Comparison of ENCODE assay signal across 8 cellular contexts in the genomic region with DNA sequence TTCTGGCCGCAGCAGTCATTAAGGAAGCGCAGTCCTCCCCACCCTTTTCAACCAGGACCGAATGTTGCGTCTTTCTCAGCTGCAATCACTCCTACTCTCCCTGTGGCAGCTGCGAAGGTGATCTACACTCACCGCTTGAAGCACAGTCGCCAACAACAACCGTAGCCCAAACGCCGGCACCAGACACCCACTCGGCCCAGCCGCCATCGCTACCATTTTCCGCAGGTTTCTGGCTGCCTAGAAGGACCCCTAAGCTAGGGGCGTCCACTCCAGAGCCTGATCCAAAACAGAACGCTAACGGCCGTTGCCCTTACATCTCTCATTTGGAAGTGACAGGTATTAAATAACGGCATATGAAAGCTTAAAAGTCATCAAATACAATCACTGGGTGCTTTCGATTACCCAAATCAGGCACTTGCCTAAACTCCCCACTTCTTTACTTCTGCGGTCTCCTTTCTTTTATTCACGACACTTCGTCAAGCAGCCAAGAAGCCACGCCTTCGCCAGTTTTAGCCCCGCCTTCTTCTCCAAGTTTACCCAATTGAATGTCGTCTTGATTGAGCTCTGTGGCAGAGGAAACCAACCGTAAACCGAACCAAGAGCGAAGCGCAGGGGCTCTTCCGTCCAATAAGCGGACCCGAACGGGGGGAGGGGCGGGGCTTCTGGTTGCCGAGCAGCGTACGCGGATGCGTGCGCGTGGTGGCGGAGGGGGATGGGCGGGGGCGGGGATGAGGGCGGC. TPM values are rescaled to one million over a fixed set of nuclear protein-coding genes. Genes with fewer than 3 reads are reported as not detected.
DNase-seq lines count a peak whose midpoint lies in the region; ATAC-seq and TF ChIP-seq lines count a peak whose summit lies in the region.

A gene (minus strand): TSS at position 231 of the 739 bp plus-strand sequence. CDS start 15 bp downstream, at position 216.

- peaks cover 20% of the 10 kb centered on the region for H3K36me3 Mint-ChIP-seq in activated T-cell treated with anti-CD3 and anti-CD28 coated beads, Interleukin-2, amount 50 U/mL, for 4 hours (ENCODE audit: insufficient read depth)

- H3K27me3 ChIP-seq in KMS-11 (ENCODE audit: insufficient read depth, low read depth) (no peaks in the 10 kb centered on the region), Panc1 (ENCODE audit: control insufficient read depth, insufficient read depth, low read length) (no peaks in the 10 kb centered on the region), mucosa of stomach (ENCODE audit: control insufficient read depth, insufficient read depth, low read length) (no peaks in the 10 kb centered on the region)

- ATAC-seq in GM21786 (IDR thresholded peaks at IDR 0.05; ENCODE audit: unreplicated experiment) (peak; percentile 83), Panc1 (peak; percentile 95), esophagus mucosa (peak; percentile 100)
- peak; percentile 91 for ATAC-seq in activated T-cell treated with anti-CD3 and anti-CD28 coated beads, Interleukin-2, amount 50 U/mL, for 4 hours

- CTCF ChIA-PET in Panc1 (lab: Charles Lee) = interaction anchor here (0.7 to 1.0 kb wide), 3 partner anchors 80 to 410 kb away, joined by 3 to 9 read pairs (median 4); a partner anchor contains a TSS

- peak; percentile 99 for DNase-seq in DMS79 treated with DMSO at 0.1 percent for 48 hours (lab: John Stamatoyannopoulos, UW)
- DNase-seq in Panc1 (ENCODE audit: low read depth, low spot score) = peak; percentile 100
- peak; percentile 99 for DNase-seq in activated T-cell treated with anti-CD3 and anti-CD28 coated beads, Interleukin-2, amount 50 U/mL, for 4 hours
- peak; percentile 97 to 99 for DNase-seq in stimulated activated CD8-positive, alpha-beta memory T cell treated with anti-CD3 and anti-CD28 coated beads, Interleukin-7, amount 100 ng/mL, for 1 hour (ENCODE audit: low read depth in 2 of 2)

- H3K27ac ChIP-seq in KMS-11 = peak within 1 kb of the TSS; percentile 79
- peak within 1 kb of the TSS; percentile 100 for H3K27ac ChIP-seq in Panc1 (ENCODE audit: low read length)

- no TSS peak for BruUV-seq in Panc1 (replicated peaks; lab: Mats Ljungman, UMichigan)

- POLR2A ChIA-PET in Panc1 (lab: Charles Lee) = interaction anchor here (0.5 to 0.7 kb wide), 5 partner anchors 16 to 196 kb away, joined by 3 to 7 read pairs (median 4); no protein-coding TSS in a partner anchor

- H4K20me1 ChIP-seq in KMS-11 (ENCODE audit: insufficient read depth) = peaks cover 9% of the 10 kb centered on the region; the same call in 1 of the 2 replicates

- no peaks in the 10 kb centered on the region for H3K27me3 Mint-ChIP-seq in activated T-cell treated with anti-CD3 and anti-CD28 coated beads, Interleukin-2, amount 50 U/mL, for 4 hours (ENCODE audit: low read depth)

- H3K4me3 Mint-ChIP-seq in activated T-cell treated with anti-CD3 and anti-CD28 coated beads, Interleukin-2, amount 50 U/mL, for 4 hours = no peak within 1 kb of the TSS

- H3K4me2 ChIP-seq in KMS-11 = peak within 1 kb of the TSS; percentile 97

- TF ChIP-seq CTCF in KMS-11 (conservative IDR thresholded peaks at IDR 0.05; ENCODE audit: low read depth, low read length) (no peak), Panc1 (IDR thresholded peaks at IDR 0.05) (no peak)

- no peaks in the 10 kb centered on the region for H3K9me3 Mint-ChIP-seq in activated T-cell treated with anti-CD3 and anti-CD28 coated beads, Interleukin-2, amount 50 U/mL, for 4 hours

- intact Hi-C loops in Panc1 (cut with micrococcal nuclease; ENCODE audit: unreplicated experiment) = loop anchor here (10.0 kb wide), 1 partner anchor 111 kb away; no protein-coding TSS in a partner anchor

- in situ Hi-C loops in Panc1 (cut with HindIII; ENCODE audit: low pct_unique_long_range_greater_than_20kb, low sequenced_read_pairs) = no loop called here

- peak within 1 kb of the TSS; percentile 73 for H3K4me3 ChIP-seq in KMS-11 (IDR thresholded peaks at IDR 0.05; ENCODE audit: insufficient read depth, low read depth, low read length)
- peak within 1 kb of the TSS; percentile 99 to 100 for H3K4me3 ChIP-seq in Panc1 (ENCODE audit: low read depth in 2 of 2, low read length in 2 of 2)
- H3K4me3 ChIP-seq in mucosa of stomach (ENCODE audit: low read length) = peak within 1 kb of the TSS; percentile 81

- H3K9me3 ChIP-seq in Panc1 (ENCODE audit: control insufficient read depth, insufficient read depth, low read depth, low read length) (no peaks in the 10 kb centered on the region), mucosa of stomach (ENCODE audit: control insufficient read depth, low read length) (no peaks in the 10 kb centered on the region)

- H3K9ac ChIP-seq in KMS-11 = peak within 1 kb of the TSS; percentile 91
- peak within 1 kb of the TSS; percentile 83 for H3K9ac ChIP-seq in mucosa of stomach (ENCODE audit: low read length)

- H3K79me2 ChIP-seq in KMS-11 (ENCODE audit: insufficient read depth, low read depth) = peaks cover 72% of the 10 kb centered on the region

- H3K4me1 ChIP-seq in KMS-11 (ENCODE audit: low read depth, poor library complexity, severe bottlenecking) = peaks cover 19% of the 10 kb centered on the region
- H3K4me1 ChIP-seq in Panc1 (ENCODE audit: control insufficient read depth, insufficient read depth, low read length) = peaks cover 21% of the 10 kb centered on the region; the same call in 1 of the 2 replicates
- peaks cover 9% of the 10 kb centered on the region for H3K4me1 ChIP-seq in mucosa of stomach (ENCODE audit: control insufficient read depth, insufficient read depth, low read length)

- H3K4me1 Mint-ChIP-seq in activated T-cell treated with anti-CD3 and anti-CD28 coated beads, Interleukin-2, amount 50 U/mL, for 4 hours (ENCODE audit: low read depth) = peaks cover 48% of the 10 kb centered on the region

- peak within 1 kb of the TSS; percentile 81 for H2AFZ ChIP-seq in KMS-11 (ENCODE audit: low read depth)

- H3K36me3 ChIP-seq in KMS-11 (ENCODE audit: insufficient read depth) (no peaks in the 10 kb centered on the region; the same call in 1 of the 2 replicates), Panc1 (ENCODE audit: control insufficient read depth, insufficient read depth, low read length) (peaks cover 4% of the 10 kb centered on the region; the same call in 1 of the 2 replicates), mucosa of stomach (ENCODE audit: control insufficient read depth, insufficient read depth, low read length) (no peaks in the 10 kb centered on the region)

RNA-seq across cellular contexts. Expression of the gene that starts here (rescaled TPM):
- total RNA-seq in Panc1 (2021; ENCODE audit: unreplicated experiment) (190 TPM), esophagus mucosa (80.5 TPM)
- polyA plus RNA-seq in Panc1 (2012; ENCODE audit: insufficient read length) = 116 TPM
- total RNA-seq in activated T-cell treated with anti-CD3 and anti-CD28 coated beads, Interleukin-2, amount 50 U/mL, for 4 hours = 100 to 1,000 TPM; 193 to 211 (median 204) TPM

Comparison
In these comparisons a context has a peak if more than half of its experiments do, and no peak if none do; other contexts are left out.
1. Peak in every context shown above with its lines: DNase-seq, ATAC-seq, H3K4me3 ChIP-seq and H3K27ac ChIP-seq.